In genomic region chr6:138290563-138290962, GRCh38 we compare ENCODE assay signal across 18 cellular contexts.
"Had no signal": no experiment of that assay in that cellular context is flagged by ENCODE, and none has a peak within 500 bp of the region (broad histone marks: within the 10 kb centered on the region; RNA-seq: fewer than 3 reads in every experiment).

No MANE protein-coding gene starts in this region.

- H3K79me2 ChIP-seq: hepatocyte had no signal

- H3K36me3 Mint-ChIP-seq: naive thymus-derived CD4-positive, alpha-beta T cell; type B pancreatic cell had no signal

- H3K27me3 ChIP-seq: hepatocyte, neutrophil, sigmoid colon had no signal

- H3K27ac Mint-ChIP-seq: dendritic cell treated with granulocyte-macrophage colony-stimulating factor and Interleukin-4, amounts not matched to agents 40 ng/mL and 50 ng/mL, for 4 days; naive thymus-derived CD4-positive, alpha-beta T cell; nephron progenitor cell had no signal

- H3K9me3 Mint-ChIP-seq: dendritic cell treated with granulocyte-macrophage colony-stimulating factor and Interleukin-4, amounts not matched to agents 40 ng/mL and 50 ng/mL, for 4 days; effector memory CD8-positive, alpha-beta T cell; nephron progenitor cell; type B pancreatic cell had no signal

- H3K9me3 ChIP-seq: neutrophil, sigmoid colon had no signal

- H3K27ac ChIP-seq: hepatocyte, neutrophil had no signal

- H3K27me3 Mint-ChIP-seq: dendritic cell treated with granulocyte-macrophage colony-stimulating factor and Interleukin-4, amounts not matched to agents 40 ng/mL and 50 ng/mL, for 4 days; type B pancreatic cell had no signal

- H3K4me2 ChIP-seq: hepatocyte had no signal

- H2AFZ ChIP-seq: hepatocyte had no signal

- ATAC-seq: effector memory CD8-positive, alpha-beta T cell; naive thymus-derived CD4-positive, alpha-beta T cell had no signal

- H3K36me3 ChIP-seq: neutrophil, sigmoid colon had no signal

- H3K4me1 Mint-ChIP-seq: naive thymus-derived CD4-positive, alpha-beta T cell; nephron progenitor cell had no signal

- H3K4me3 Mint-ChIP-seq: dendritic cell treated with granulocyte-macrophage colony-stimulating factor and Interleukin-4, amounts not matched to agents 40 ng/mL and 50 ng/mL, for 4 days; effector memory CD8-positive, alpha-beta T cell; naive thymus-derived CD4-positive, alpha-beta T cell; nephron progenitor cell; type B pancreatic cell had no signal

- H3K4me3 ChIP-seq: hepatocyte, sigmoid colon had no signal

- DNase-seq: cerebellar nuclear complex; effector memory CD8-positive, alpha-beta T cell; erythroblast; foreskin melanocyte; head of caudate nucleus; kidney; left cardiac atrium; midbrain; naive thymus-derived CD4-positive, alpha-beta T cell; posterior cingulate gyrus; sigmoid colon; stimulated activated CD4-positive, alpha-beta T cell treated with anti-CD3 and anti-CD28 coated beads, Interleukin-2, amount 100 ng/mL, for 48 hours; stimulated activated naive CD4-positive, alpha-beta T cell treated with Interleukin-2 at 50 U/mL for 16 hours had no signal
